In the genomic region with DNA sequence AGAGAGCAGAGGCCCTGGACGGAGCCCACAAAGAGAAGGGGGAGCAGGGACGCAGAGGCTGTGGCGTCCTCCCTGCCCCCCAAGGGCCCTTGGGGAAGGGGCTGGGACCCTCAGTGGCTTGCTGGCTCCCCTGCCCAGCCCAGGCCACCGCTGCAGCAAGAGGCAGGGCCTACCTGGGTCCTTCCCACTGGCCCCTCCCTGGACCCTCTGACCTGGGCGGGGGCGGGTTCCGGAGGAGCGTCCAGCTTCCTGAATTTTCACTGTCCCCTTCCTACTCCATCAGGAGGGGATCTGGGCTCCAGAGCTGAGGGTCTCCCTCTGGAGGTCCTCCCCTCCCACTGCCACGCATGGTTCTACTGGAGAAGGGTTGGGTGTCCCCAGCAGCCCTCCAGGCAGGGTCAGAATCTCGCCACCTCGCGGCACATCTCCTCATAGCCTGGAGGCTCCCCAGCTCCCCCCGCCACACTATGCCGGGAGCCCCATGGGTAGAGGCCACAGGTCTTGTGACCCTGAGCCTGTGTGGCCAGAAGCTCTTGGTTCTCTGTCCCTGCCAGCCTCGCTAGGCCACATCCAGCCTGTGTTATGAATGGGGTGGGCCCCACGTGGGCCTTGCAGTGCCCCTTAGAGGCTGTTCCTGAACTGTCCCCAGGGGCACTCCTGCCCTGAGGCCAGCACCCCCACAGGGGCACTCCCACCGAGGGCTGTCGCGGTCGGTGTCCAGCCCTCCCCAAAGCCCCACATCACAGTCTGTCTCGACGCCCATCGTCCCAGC, we compare ENCODE assay signal across 11 cellular contexts. TPM values are rescaled to one million over a fixed set of nuclear protein-coding genes. Genes with fewer than 3 reads are reported as not detected.
DNase-seq lines count a peak whose midpoint lies in the region; ATAC-seq, FAIRE-seq and TF ChIP-seq lines count a peak whose summit lies in the region.
"Had no signal": no experiment of that assay in that cellular context is flagged by ENCODE, and none has a peak within 500 bp of the region (broad histone marks: within the 10 kb centered on the region; RNA-seq: fewer than 3 reads in every experiment).

No MANE protein-coding gene starts in this region.

- DNase-seq in A549 (ENCODE audit: low read depth in 1 of 2, low spot score in 1 of 2) = no peak
- DNase-seq in HCT116 (ENCODE audit: low read depth, low spot score) = no peak
- no peak for DNase-seq in naive B cell
- no peak for DNase-seq in NCI-H2227 (lab: John Stamatoyannopoulos, UW; ENCODE audit: unreplicated experiment)
- no peak for DNase-seq in stimulated activated CD4-positive, alpha-beta T cell treated with anti-CD3 and anti-CD28 coated beads, Interleukin-15, amount 100 ng/mL, for 24 hours
- no peak for DNase-seq in midbrain (lab: John Stamatoyannopoulos, UW)
- DNase-seq: NCI-H1048 had no signal

- ATAC-seq in A549 = peak in 1 of 2 experiments; percentile 15; a peak in 3 of 6 replicates
- ATAC-seq in HCT116 = no peak
- ATAC-seq in naive B cell (ENCODE audit: low read depth in 2 of 2) = no peak
- no peak for ATAC-seq in HG03457 (IDR thresholded peaks at IDR 0.05; ENCODE audit: unreplicated experiment)

- WGBS in A549 (ENCODE audit: missing lambda C conversion rate) = 93% methylated on average over 20 of the region's 23 CpGs

- peaks cover 40% of the 10 kb centered on the region for H3K4me1 ChIP-seq in A549
- peaks cover 22 to 38% of the 10 kb centered on the region in 2 experiments for H3K4me1 ChIP-seq in HCT116 (ENCODE audit: control insufficient read depth in 1 of 2, insufficient read depth in 2 of 2, low read length in 2 of 2)
- no peaks in the 10 kb centered on the region for H3K4me1 ChIP-seq in duodenal mucosa (ENCODE audit: control insufficient read depth in 1 of 2, insufficient read depth in 2 of 2, low read length in 2 of 2)

- no TSS peak for BruUV-seq in HCT116 (replicated peaks; lab: Mats Ljungman, UMichigan)

- no peaks in the 10 kb centered on the region for H3K27me3 ChIP-seq in HCT116 (ENCODE audit: insufficient read depth, low read length)
- peaks cover 68 to 71% of the 10 kb centered on the region in 2 donors for H3K27me3 ChIP-seq in duodenal mucosa (ENCODE audit: control insufficient read depth in 1 of 2, insufficient read depth in 2 of 2, low read length in 2 of 2)

- H3K79me2 ChIP-seq in HCT116 (ENCODE audit: insufficient read depth, low read length) = no peaks in the 10 kb centered on the region

- peaks cover 9 to 15% (median 10%) of the 10 kb centered on the region in 3 donors for H3K4me1 Mint-ChIP-seq in naive B cell

- H3K27me3 Mint-ChIP-seq in naive B cell = peaks cover 19 to 77% (median 62%) of the 10 kb centered on the region in 3 donors

- no peak overlapping the region; the same call in 2 of the 3 replicates for H3K4me3 ChIP-seq in A549
- H3K4me3 ChIP-seq in HCT116 (replicated peaks in 1 of 2; ENCODE audit: low read depth in 1 of 2, low read length in 2 of 2) = peak overlapping the region in 1 of 2 experiments; percentile 56; a peak in 1 of 4 replicates
- no peak overlapping the region for H3K4me3 ChIP-seq in duodenal mucosa (ENCODE audit: low read depth in 1 of 2, low read length in 2 of 2)

- H3K36me3 Mint-ChIP-seq in naive B cell = no peaks in the 10 kb centered on the region

- TF ChIP-seq CTCF in A549 (IDR thresholded peaks at IDR 0.05) (no peak), HCT116 (IDR thresholded peaks at IDR 0.05 in 2 of 3, conservative IDR thresholded peaks at IDR 0.05 in 1 of 3; ENCODE audit: borderline replicate concordance in 1 of 3, insufficient read depth in 1 of 3, low read depth in 2 of 3, low read length in 2 of 3) (no peak)

- H3K9me3 ChIP-seq in A549 (no peaks in the 10 kb centered on the region), HCT116 (ENCODE audit: control insufficient read depth in 1 of 2, insufficient read depth in 1 of 2, low read depth in 1 of 2, low read length in 2 of 2) (no peaks in the 10 kb centered on the region), duodenal mucosa (ENCODE audit: control insufficient read depth in 1 of 2, low read length in 2 of 2) (no peaks in the 10 kb centered on the region)

- no peaks in the 10 kb centered on the region for H3K9me3 Mint-ChIP-seq in naive B cell

- POLR2A ChIA-PET in A549 (lab: Yijun Ruan, JAX) = interaction anchor here (6.5 kb wide), 1 partner anchor 12 kb away, joined by 29 read pairs; a partner anchor contains a TSS
- POLR2A ChIA-PET in HCT116 (lab: Charles Lee) = no interaction called here

- RAD21 ChIA-PET in HCT116 (lab: Charles Lee; ENCODE audit: low non-redundant PET in 1 of 2, low total read pairs in 2 of 2, uncharacterized antibody in 2 of 2, unreplicated experiment in 2 of 2) = no interaction called here

- intact Hi-C loops in HCT116 (cut with micrococcal nuclease) = loop anchor here (10.0 kb wide), 1 partner anchor 346 kb away; a partner anchor contains a TSS

- no peak overlapping the region for H2AFZ ChIP-seq in HCT116 (ENCODE audit: low read depth, low read length, poor library complexity, severe bottlenecking)

- H3K4me2 ChIP-seq in A549 (peak overlapping the region; percentile 99), HCT116 (ENCODE audit: low read length) (peak overlapping the region; percentile 80)

- TF ChIP-seq RAD21 in A549 (conservative IDR thresholded peaks at IDR 0.05 in 1 of 2, IDR thresholded peaks at IDR 0.05 in 1 of 2) = no peak
- no peak for TF ChIP-seq RAD21 in HCT116 (IDR thresholded peaks at IDR 0.05; ENCODE audit: low read depth)

- H3K9me2 ChIP-seq in HCT116 (ENCODE audit: insufficient read depth) = no peaks in the 10 kb centered on the region

- CTCF ChIA-PET in A549 (lab: Yijun Ruan, JAX) = interaction anchor here (1.1 to 6.1 kb wide), 5 partner anchors 9 to 70 kb away, joined by 3 to 85 read pairs (median 5); a partner anchor contains a TSS
- CTCF ChIA-PET in HCT116 (lab: Charles Lee) = interaction anchor here (0.8 to 1.0 kb wide), 2 partner anchors 11 to 12 kb away, joined by 3 read pairs; no protein-coding TSS in a partner anchor

- no peak for FAIRE-seq in A549 (lab: Jason Lieb, UNC)
- FAIRE-seq: astrocyte had no signal

- TF ChIP-seq EP300 in A549 (IDR thresholded peaks at IDR 0.05) = no peak

- no peaks in the 10 kb centered on the region for H4K20me1 ChIP-seq in HCT116 (ENCODE audit: insufficient read depth)

- H3K4me3 Mint-ChIP-seq in naive B cell = peak overlapping the region in 7 of 8 donors; percentile 15 to 64 (median 44)

- H3K36me3 ChIP-seq in HCT116 (ENCODE audit: control insufficient read depth in 1 of 2, insufficient read depth in 2 of 2, low read length in 2 of 2) (no peaks in the 10 kb centered on the region), duodenal mucosa (ENCODE audit: control insufficient read depth in 1 of 2, insufficient read depth in 2 of 2, low read length in 2 of 2) (no peaks in the 10 kb centered on the region)

- H3K9ac ChIP-seq in HCT116 (ENCODE audit: low read length) = peak overlapping the region; percentile 51; the same call in 1 of the 2 replicates
- no peak overlapping the region for H3K9ac ChIP-seq in duodenal mucosa (ENCODE audit: low read depth in 1 of 2, low read length in 2 of 2)

- H3K27ac ChIP-seq in A549 (peak overlapping the region in 1 of 2 experiments; percentile 96; a peak in 2 of 6 replicates), HCT116 (ENCODE audit: low read depth, low read length) (peak overlapping the region; percentile 23; the same call in 1 of the 2 replicates), duodenal mucosa (ENCODE audit: low read depth, low read length) (peak overlapping the region; percentile 44)

- no peak for TF ChIP-seq POLR2A in A549 (IDR thresholded peaks at IDR 0.05; ENCODE audit: low read length)
- TF ChIP-seq POLR2A in HCT116 (IDR thresholded peaks at IDR 0.05; ENCODE audit: borderline replicate concordance, extremely low read depth, insufficient read depth, insufficient read length) = no peak

- H3K27ac Mint-ChIP-seq in naive B cell = no peak overlapping the region

RNA-seq across cellular contexts. Expression of a gene that starts 1.0 kb away (rescaled TPM):
- polyA plus RNA-seq in A549 (2011; rRNA removed) (0.13 and 0.19 TPM in 2 replicates), A549 (2017; fragmentation: RNase III; extraction: RNeasy Plus Mini Kit Qiagen cat#74134 plus additional on column Dnase treatment) (0.92 to 1.4 TPM (median 1.3 TPM) in 3 replicates), naive B cell (ENCODE audit: low read depth in 6 of 6) (not detected)
- 1.0 and 1.4 TPM in 2 replicates for polyA plus RNA-seq in A549 (2012; cell fraction: cytosol; rRNA removed)
- polyA plus RNA-seq in A549 (2012; cell fraction: nucleus; rRNA removed) = 1.4 and 2.2 TPM in 2 replicates
- 0.15 TPM in 1 of 2 replicates, not detected in the other for polyA minus RNA-seq in A549 (2011; rRNA and poly(A)+ RNA removed)
- total RNA-seq in HCT116 (2021; ENCODE audit: unreplicated experiment) = 3.3 TPM
- 1.2 and 1.8 TPM in 2 replicates for polyA plus RNA-seq in HCT116 (2012)
- total RNA-seq: myocyte had no signal

RNA-seq across cellular contexts. Expression of a gene that starts 12.6 kb away (rescaled TPM):
- polyA plus RNA-seq in A549 (2011; rRNA removed) (11.2 and 13.3 TPM in 2 replicates), A549 (2017; fragmentation: RNase III; extraction: RNeasy Plus Mini Kit Qiagen cat#74134 plus additional on column Dnase treatment) (23.3 to 34.7 TPM (median 29.8 TPM) in 3 replicates), naive B cell (ENCODE audit: low read depth in 6 of 6) (10 to 100 TPM; 30.2 to 51.5 (median 41.4) TPM)
- 32.7 and 37.6 TPM in 2 replicates for polyA plus RNA-seq in A549 (2012; cell fraction: cytosol; rRNA removed)
- 84.7 and 87.9 TPM in 2 replicates for polyA plus RNA-seq in A549 (2012; cell fraction: nucleus; rRNA removed)
- 14.4 and 20.1 TPM in 2 replicates for polyA minus RNA-seq in A549 (2011; rRNA and poly(A)+ RNA removed)
- 29.7 TPM for total RNA-seq in HCT116 (2021; ENCODE audit: unreplicated experiment)
- 37.7 and 40.4 TPM in 2 replicates for polyA plus RNA-seq in HCT116 (2012)

RNA-seq across cellular contexts. Expression of a gene that starts 14.5 kb away (rescaled TPM):
- 0.13 and 0.21 TPM in 2 replicates for polyA plus RNA-seq in A549 (2011; rRNA removed)
- 0.24 and 0.32 TPM in 2 replicates for polyA plus RNA-seq in A549 (2012; cell fraction: cytosol; rRNA removed)
- 3.0 and 3.8 TPM in 2 replicates for polyA plus RNA-seq in A549 (2012; cell fraction: nucleus; rRNA removed)
- polyA plus RNA-seq in A549 (2017; fragmentation: RNase III; extraction: RNeasy Plus Mini Kit Qiagen cat#74134 plus additional on column Dnase treatment) = 0.49 to 0.69 TPM (median 0.59 TPM) in 3 replicates
- 0.83 and 0.87 TPM in 2 replicates for polyA minus RNA-seq in A549 (2011; rRNA and poly(A)+ RNA removed)
- 2.5 TPM for total RNA-seq in HCT116 (2021; ENCODE audit: unreplicated experiment)
- polyA plus RNA-seq in HCT116 (2012) = 0.47 and 0.61 TPM in 2 replicates
- polyA plus RNA-seq in naive B cell (ENCODE audit: low read depth in 6 of 6) = under 1 TPM in 1 of 6 donors, not detected in 5; 0.05 TPM

RNA-seq across cellular contexts. Expression of a gene that starts 28.9 kb away (rescaled TPM):
- polyA plus RNA-seq in A549 (2011; rRNA removed) (12.3 and 13.8 TPM in 2 replicates), A549 (2017; fragmentation: RNase III; extraction: RNeasy Plus Mini Kit Qiagen cat#74134 plus additional on column Dnase treatment) (16.1 to 18.8 TPM (median 16.5 TPM) in 3 replicates), naive B cell (ENCODE audit: low read depth in 6 of 6) (100 to 1,000 TPM; 112 to 170 (median 132) TPM)
- 29.6 and 43.7 TPM in 2 replicates for polyA plus RNA-seq in A549 (2012; cell fraction: cytosol; rRNA removed)
- 24.2 and 35.7 TPM in 2 replicates for polyA plus RNA-seq in A549 (2012; cell fraction: nucleus; rRNA removed)
- polyA minus RNA-seq in A549 (2011; rRNA and poly(A)+ RNA removed) = 10.3 and 14.7 TPM in 2 replicates
- 21.4 TPM for total RNA-seq in HCT116 (2021; ENCODE audit: unreplicated experiment)
- polyA plus RNA-seq in HCT116 (2012) = 18.1 and 21.4 TPM in 2 replicates

RNA-seq across cellular contexts. Expression of a gene that starts 29.4 kb away (rescaled TPM):
- polyA plus RNA-seq in A549 (2011; rRNA removed) = 0.54 and 0.98 TPM in 2 replicates
- 0.44 and 0.76 TPM in 2 replicates for polyA plus RNA-seq in A549 (2012; cell fraction: cytosol; rRNA removed)
- polyA plus RNA-seq in A549 (2012; cell fraction: nucleus; rRNA removed) = 2.1 and 2.3 TPM in 2 replicates
- polyA plus RNA-seq in A549 (2017; fragmentation: RNase III; extraction: RNeasy Plus Mini Kit Qiagen cat#74134 plus additional on column Dnase treatment) = 0.83 to 1.5 TPM (median 1.2 TPM) in 3 replicates
- 1.2 and 2.0 TPM in 2 replicates for polyA minus RNA-seq in A549 (2011; rRNA and poly(A)+ RNA removed)
- 1.6 TPM for total RNA-seq in HCT116 (2021; ENCODE audit: unreplicated experiment)
- polyA plus RNA-seq in HCT116 (2012) = 1.6 and 1.7 TPM in 2 replicates
- polyA plus RNA-seq in naive B cell (ENCODE audit: low read depth in 6 of 6) = 1 to 10 TPM in 5 of 6 donors, under 1 TPM in 1; 0.91 to 3.4 (median 2.3) TPM
